12 cellular contexts compared by ENCODE assay signal in genomic region chr4:129213692-129214091, GRCh38.
DNase-seq lines count a peak whose midpoint lies in the region; ATAC-seq and TF ChIP-seq lines count a peak whose summit lies in the region.
"Had no signal": no experiment of that assay in that cellular context is flagged by ENCODE, and none has a peak within 500 bp of the region (broad histone marks: within the 10 kb centered on the region; RNA-seq: fewer than 3 reads in every experiment).

No MANE protein-coding gene starts in this region.

- ATAC-seq in heart left ventricle (peak; percentile 58 to 90 (median 72)), left cardiac atrium (peak; percentile 64 to 78)
- ATAC-seq: CD8-positive, alpha-beta T cell had no signal

- peak in 2 of 5 donors; percentile 21 to 22 for DNase-seq in heart left ventricle
- DNase-seq in right atrium auricular region (ENCODE audit: low spot score) = no peak
- no peak for DNase-seq in left cardiac atrium
- DNase-seq in mucosa of gallbladder (ENCODE audit: low spot score) = peak; percentile 15
- no peak for DNase-seq in activated gamma-delta T cell (lab: John Stamatoyannopoulos, UW)
- DNase-seq in NCI-H1436 (lab: John Stamatoyannopoulos, UW) = no peak
- DNase-seq: Calu3; CD8-positive, alpha-beta T cell; DMS79 treated with DMSO at 0.1 percent for 48 hours; GF-D8 had no signal

- intact Hi-C loops in heart left ventricle (cut with DNase I) = loop anchor here in 3 of 10 donors (10.0 kb wide), 1 partner anchor 431 kb away; no protein-coding TSS in a partner anchor
- intact Hi-C loops in left cardiac atrium (cut with DNase I) = no loop called here

- TF ChIP-seq CTCF in heart left ventricle (IDR thresholded peaks at IDR 0.05) (no peak), right atrium auricular region (IDR thresholded peaks at IDR 0.05) (no peak)

- no peak for TF ChIP-seq POLR2A in heart left ventricle (IDR thresholded peaks at IDR 0.05)

- no peaks in the 10 kb centered on the region for H3K27me3 ChIP-seq in heart left ventricle
- H3K27me3 ChIP-seq in right atrium auricular region = no peaks in the 10 kb centered on the region
- H3K27me3 ChIP-seq: BLaER1 treated with 17β-estradiol and CSF1 and Interleukin-3, amounts not matched to agents 10 nM and 100 nM had no signal

- H3K27ac ChIP-seq in heart left ventricle = no peak overlapping the region
- no peak overlapping the region for H3K27ac ChIP-seq in right atrium auricular region
- H3K27ac ChIP-seq: BLaER1 treated with 17β-estradiol and CSF1 and Interleukin-3, amounts not matched to agents 10 nM and 100 nM had no signal

- no peak overlapping the region for H3K4me3 ChIP-seq in heart left ventricle
- H3K4me3 ChIP-seq in right atrium auricular region = no peak overlapping the region
- H3K4me3 ChIP-seq: BLaER1 treated with 17β-estradiol and CSF1 and Interleukin-3, amounts not matched to agents 10 nM and 100 nM; HAP-1 had no signal

- no peaks in the 10 kb centered on the region for H3K36me3 ChIP-seq in heart left ventricle
- no peaks in the 10 kb centered on the region for H3K36me3 ChIP-seq in right atrium auricular region
- H3K36me3 ChIP-seq: BLaER1 treated with 17β-estradiol and CSF1 and Interleukin-3, amounts not matched to agents 10 nM and 100 nM; HAP-1 had no signal

- H3K4me1 ChIP-seq in heart left ventricle (peaks cover 0 to 3% (median 0%) of the 10 kb centered on the region in 12 donors), right atrium auricular region (no peaks in the 10 kb centered on the region)

- H3K9me3 ChIP-seq in heart left ventricle = no peaks in the 10 kb centered on the region
- no peaks in the 10 kb centered on the region for H3K9me3 ChIP-seq in right atrium auricular region
- H3K9me3 ChIP-seq: BLaER1 treated with 17β-estradiol and CSF1 and Interleukin-3, amounts not matched to agents 10 nM and 100 nM; HAP-1 had no signal

- WGBS in heart left ventricle, 4 donors = 39 to 44% (median 41%) methylated on average over 1 of the region's 1 CpG
